ENCODE assay signal across 21 cellular contexts in the genomic region with DNA sequence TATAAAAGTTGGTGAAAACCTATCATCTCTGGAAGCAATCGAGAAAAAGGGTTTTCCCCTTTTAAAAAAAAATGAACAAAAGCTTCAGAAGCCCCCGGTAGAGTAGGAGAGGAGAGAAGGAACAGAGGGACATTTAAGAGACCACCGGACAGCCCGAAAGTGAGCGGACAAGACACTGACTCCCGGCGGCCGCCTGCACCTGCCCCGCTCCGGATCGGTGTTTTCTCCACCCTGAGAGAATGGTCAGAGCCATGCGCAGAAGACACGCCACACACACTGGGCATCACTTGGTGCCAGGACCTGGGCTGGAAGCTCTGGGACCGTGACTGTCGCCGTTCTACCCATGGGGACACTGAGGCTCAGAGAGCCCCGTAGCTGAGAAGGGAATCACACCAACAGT.
"Had no signal": no experiment of that assay in that cellular context is flagged by ENCODE, and none has a peak within 500 bp of the region (broad histone marks: within the 10 kb centered on the region; RNA-seq: fewer than 3 reads in every experiment).

No MANE protein-coding gene starts in this region.

- ATAC-seq: effector memory CD8-positive, alpha-beta T cell; gastrocnemius medialis; heart right ventricle; left cardiac atrium; left lung; left ventricle myocardium superior; lower lobe of right lung; mucosa of descending colon had no signal

- H3K36me3 Mint-ChIP-seq: mesothelial cell of epicardium had no signal

- DNase-seq: colonic mucosa; cortex of kidney; effector CD8-positive, alpha-beta T cell; effector memory CD8-positive, alpha-beta T cell; endodermal cell; esophagus squamous epithelium; foreskin fibroblast; foreskin melanocyte; gastrocnemius medialis; glutamatergic neuron; head of caudate nucleus; heart right ventricle; hippocampal formation; left cardiac atrium; left lung; left ventricle myocardium superior; lower lobe of right lung; mesenchymal stem cell; mucosa of descending colon had no signal

- H3K4me3 Mint-ChIP-seq: dendritic cell treated with granulocyte-macrophage colony-stimulating factor and Interleukin-4, amounts not matched to agents 40 ng/mL and 50 ng/mL, for 4 days; effector memory CD8-positive, alpha-beta T cell; endodermal cell; mesothelial cell of epicardium had no signal

- H3K4me1 Mint-ChIP-seq: endodermal cell had no signal

- H3K27me3 Mint-ChIP-seq: dendritic cell treated with granulocyte-macrophage colony-stimulating factor and Interleukin-4, amounts not matched to agents 40 ng/mL and 50 ng/mL, for 4 days; effector memory CD8-positive, alpha-beta T cell had no signal

- H3K9me3 ChIP-seq: colonic mucosa, esophagus squamous epithelium, gastrocnemius medialis, heart right ventricle, left lung, lower lobe of right lung, mucosa of descending colon had no signal

- H3K27ac Mint-ChIP-seq: dendritic cell treated with granulocyte-macrophage colony-stimulating factor and Interleukin-4, amounts not matched to agents 40 ng/mL and 50 ng/mL, for 4 days; effector memory CD8-positive, alpha-beta T cell; endodermal cell; mesothelial cell of epicardium had no signal

- H3K27me3 ChIP-seq: colonic mucosa, esophagus squamous epithelium, gastrocnemius medialis, heart right ventricle, left lung had no signal

- H3K4me1 ChIP-seq: colonic mucosa, gastrocnemius medialis, heart right ventricle, lower lobe of right lung had no signal

- H3K36me3 ChIP-seq: colonic mucosa, gastrocnemius medialis, lower lobe of right lung had no signal

- H3K27ac ChIP-seq: colonic mucosa, esophagus squamous epithelium, gastrocnemius medialis, heart right ventricle, left lung, lower lobe of right lung had no signal

- H3K4me3 ChIP-seq: colonic mucosa, esophagus squamous epithelium, gastrocnemius medialis, heart right ventricle, left lung, lower lobe of right lung, mucosa of descending colon had no signal

- H3K9me3 Mint-ChIP-seq: dendritic cell treated with granulocyte-macrophage colony-stimulating factor and Interleukin-4, amounts not matched to agents 40 ng/mL and 50 ng/mL, for 4 days; effector memory CD8-positive, alpha-beta T cell; endodermal cell; mesothelial cell of epicardium had no signal
